ENCODE assay signal across 14 cellular contexts in the genomic region with DNA sequence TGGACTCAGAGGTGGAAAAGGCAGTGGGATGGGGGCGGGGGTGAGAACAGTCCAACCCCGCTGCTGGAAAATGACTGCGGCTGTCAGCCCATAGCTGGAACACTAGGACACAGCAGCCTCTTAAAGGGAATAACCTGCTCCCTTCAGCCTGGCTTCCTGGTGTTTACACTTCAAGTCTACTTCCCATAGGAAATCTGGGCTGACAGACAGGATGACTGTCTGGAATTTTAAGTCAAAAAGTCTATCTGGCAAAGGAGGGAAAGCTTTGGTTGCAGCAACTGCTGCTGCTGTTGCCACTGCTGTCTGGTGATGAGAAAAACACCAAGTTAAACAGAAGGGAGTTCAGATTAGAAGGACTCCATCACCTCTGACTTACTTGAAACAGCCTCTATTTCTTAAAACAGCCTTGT.
"Had no signal": no experiment of that assay in that cellular context is flagged by ENCODE, and none has a peak within 500 bp of the region (broad histone marks: within the 10 kb centered on the region; RNA-seq: fewer than 3 reads in every experiment).

No MANE protein-coding gene starts in this region.

- H3K36me3 Mint-ChIP-seq: activated naive CD8-positive, alpha-beta T cell treated with anti-CD3 and anti-CD28 coated beads, Interleukin-2, amount 10 ng/mL, durations not matched to agents 7 days and 5 days; T-cell had no signal

- H3K27ac ChIP-seq: ascending aorta, vagina had no signal

- H3K9me3 ChIP-seq: ascending aorta, vagina had no signal

- H3K9me3 Mint-ChIP-seq: activated CD8-positive, alpha-beta T cell treated with anti-CD3 and anti-CD28 coated beads for 36 hours; activated naive CD8-positive, alpha-beta T cell treated with anti-CD3 and anti-CD28 coated beads, Interleukin-2, amount 10 ng/mL, durations not matched to agents 7 days and 5 days; activated T-cell treated with anti-CD3 and anti-CD28 coated beads, Interleukin-2, amount 50 U/mL, for 72 hours; neural crest cell; stimulated activated naive CD8-positive, alpha-beta T cell treated with anti-CD3 and anti-CD28 coated beads, Interleukin-15, amount 100 ng/mL, for 72 hours; T-cell had no signal

- ATAC-seq: activated CD4-positive, alpha-beta T cell treated with anti-CD3 and anti-CD28 coated beads for 36 hours; activated CD8-positive, alpha-beta T cell treated with anti-CD3 and anti-CD28 coated beads for 36 hours; activated T-cell treated with anti-CD3 and anti-CD28 coated beads, Interleukin-2, amount 50 U/mL, for 72 hours; stimulated activated naive CD8-positive, alpha-beta T cell treated with anti-CD3 and anti-CD28 coated beads, Interleukin-15, amount 100 ng/mL, for 72 hours; T-cell had no signal

- H3K27me3 ChIP-seq: ascending aorta, vagina had no signal

- H3K4me3 ChIP-seq: ascending aorta, vagina had no signal

- H3K36me3 ChIP-seq: ascending aorta, vagina had no signal

- DNase-seq: activated CD4-positive, alpha-beta T cell treated with anti-CD3 and anti-CD28 coated beads for 36 hours; activated CD8-positive, alpha-beta memory T cell treated with anti-CD3 and anti-CD28 coated beads, Interleukin-2, amount 50 U/mL, for 4 hours; activated CD8-positive, alpha-beta T cell treated with anti-CD3 and anti-CD28 coated beads for 36 hours; activated naive CD8-positive, alpha-beta T cell treated with anti-CD3 and anti-CD28 coated beads, Interleukin-2, amount 10 ng/mL, durations not matched to agents 7 days and 5 days; activated T-cell treated with anti-CD3 and anti-CD28 coated beads, Interleukin-2, amount 50 U/mL, for 72 hours; effector CD8-positive, alpha-beta T cell; stimulated activated CD4-positive, alpha-beta T cell treated with anti-CD3 and anti-CD28 coated beads, Interleukin-15, amount 100 ng/mL, for 24 hours; stimulated activated CD4-positive, alpha-beta T cell treated with anti-CD3 and anti-CD28 coated beads, Interleukin-4, amount 100 ng/mL, for 24 hours; stimulated activated naive CD8-positive, alpha-beta T cell treated with anti-CD3 and anti-CD28 coated beads, Interleukin-15, amount 100 ng/mL, for 72 hours; T-cell; T1000 had no signal

- H3K27ac Mint-ChIP-seq: activated CD4-positive, alpha-beta T cell treated with anti-CD3 and anti-CD28 coated beads for 36 hours; activated CD8-positive, alpha-beta T cell treated with anti-CD3 and anti-CD28 coated beads for 36 hours; activated naive CD8-positive, alpha-beta T cell treated with anti-CD3 and anti-CD28 coated beads, Interleukin-2, amount 10 ng/mL, durations not matched to agents 7 days and 5 days; activated T-cell treated with anti-CD3 and anti-CD28 coated beads, Interleukin-2, amount 50 U/mL, for 72 hours; stimulated activated naive CD8-positive, alpha-beta T cell treated with anti-CD3 and anti-CD28 coated beads, Interleukin-15, amount 100 ng/mL, for 72 hours; T-cell had no signal

- H3K4me3 Mint-ChIP-seq: activated CD4-positive, alpha-beta T cell treated with anti-CD3 and anti-CD28 coated beads for 36 hours; activated CD8-positive, alpha-beta T cell treated with anti-CD3 and anti-CD28 coated beads for 36 hours; activated naive CD8-positive, alpha-beta T cell treated with anti-CD3 and anti-CD28 coated beads, Interleukin-2, amount 10 ng/mL, durations not matched to agents 7 days and 5 days; activated T-cell treated with anti-CD3 and anti-CD28 coated beads, Interleukin-2, amount 50 U/mL, for 72 hours; neural crest cell; stimulated activated naive CD8-positive, alpha-beta T cell treated with anti-CD3 and anti-CD28 coated beads, Interleukin-15, amount 100 ng/mL, for 72 hours; T-cell had no signal

- H3K27me3 Mint-ChIP-seq: activated CD4-positive, alpha-beta T cell treated with anti-CD3 and anti-CD28 coated beads for 36 hours; activated naive CD8-positive, alpha-beta T cell treated with anti-CD3 and anti-CD28 coated beads, Interleukin-2, amount 10 ng/mL, durations not matched to agents 7 days and 5 days; stimulated activated naive CD8-positive, alpha-beta T cell treated with anti-CD3 and anti-CD28 coated beads, Interleukin-15, amount 100 ng/mL, for 72 hours had no signal

- H3K4me1 Mint-ChIP-seq: activated CD4-positive, alpha-beta T cell treated with anti-CD3 and anti-CD28 coated beads for 36 hours; activated naive CD8-positive, alpha-beta T cell treated with anti-CD3 and anti-CD28 coated beads, Interleukin-2, amount 10 ng/mL, durations not matched to agents 7 days and 5 days; neural crest cell; stimulated activated naive CD8-positive, alpha-beta T cell treated with anti-CD3 and anti-CD28 coated beads, Interleukin-15, amount 100 ng/mL, for 72 hours; T-cell had no signal

- H3K4me1 ChIP-seq: ascending aorta, vagina had no signal
